ENCODE assay signal across 1 cellular context in the genomic region with DNA sequence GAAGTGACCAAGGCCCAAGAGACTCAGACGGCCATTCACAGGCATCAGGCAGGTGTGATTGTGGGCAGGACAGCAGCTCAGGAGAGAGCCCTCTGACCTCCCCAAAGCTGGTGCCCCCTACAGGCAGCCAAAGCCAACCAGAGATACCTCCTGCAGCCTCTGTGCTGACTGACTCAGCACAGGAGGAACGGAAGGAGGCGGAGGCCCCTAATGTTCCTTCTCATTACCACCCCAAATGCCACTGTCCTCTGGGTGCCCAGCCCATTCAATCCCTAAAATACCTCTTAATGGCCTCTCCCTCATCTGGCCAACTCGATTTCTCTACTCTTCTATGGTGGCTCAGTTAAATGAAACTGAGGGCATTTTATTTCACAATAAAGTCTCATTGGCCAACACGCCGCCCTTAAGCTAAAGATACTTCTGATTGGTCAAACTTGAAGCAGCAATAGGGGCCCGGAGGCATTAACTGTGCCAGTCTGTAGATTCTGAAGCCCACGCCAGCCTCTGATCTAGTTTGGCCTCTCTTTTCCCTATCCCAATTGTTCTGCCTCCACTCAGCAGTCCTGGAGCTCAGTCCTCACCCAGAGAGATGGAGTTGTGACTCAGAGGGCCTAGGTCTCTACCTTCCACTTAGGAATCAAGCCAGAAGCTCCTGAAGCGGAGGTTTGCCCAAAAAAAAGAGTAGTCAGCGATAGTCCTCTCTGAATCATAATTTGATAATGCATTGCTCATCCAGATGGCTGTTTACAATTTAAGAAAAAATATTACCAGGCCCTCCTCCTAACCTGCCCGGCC.
TF ChIP-seq lines count a peak whose summit lies in the region.

No MANE protein-coding gene starts in this region.

TF ChIP-seq in HepG2, 621 proteins besides CTCF, POLR2A, EP300 and RAD21 (continued from another document and continues in another):
- TF ChIP-seq, protein P1, sequence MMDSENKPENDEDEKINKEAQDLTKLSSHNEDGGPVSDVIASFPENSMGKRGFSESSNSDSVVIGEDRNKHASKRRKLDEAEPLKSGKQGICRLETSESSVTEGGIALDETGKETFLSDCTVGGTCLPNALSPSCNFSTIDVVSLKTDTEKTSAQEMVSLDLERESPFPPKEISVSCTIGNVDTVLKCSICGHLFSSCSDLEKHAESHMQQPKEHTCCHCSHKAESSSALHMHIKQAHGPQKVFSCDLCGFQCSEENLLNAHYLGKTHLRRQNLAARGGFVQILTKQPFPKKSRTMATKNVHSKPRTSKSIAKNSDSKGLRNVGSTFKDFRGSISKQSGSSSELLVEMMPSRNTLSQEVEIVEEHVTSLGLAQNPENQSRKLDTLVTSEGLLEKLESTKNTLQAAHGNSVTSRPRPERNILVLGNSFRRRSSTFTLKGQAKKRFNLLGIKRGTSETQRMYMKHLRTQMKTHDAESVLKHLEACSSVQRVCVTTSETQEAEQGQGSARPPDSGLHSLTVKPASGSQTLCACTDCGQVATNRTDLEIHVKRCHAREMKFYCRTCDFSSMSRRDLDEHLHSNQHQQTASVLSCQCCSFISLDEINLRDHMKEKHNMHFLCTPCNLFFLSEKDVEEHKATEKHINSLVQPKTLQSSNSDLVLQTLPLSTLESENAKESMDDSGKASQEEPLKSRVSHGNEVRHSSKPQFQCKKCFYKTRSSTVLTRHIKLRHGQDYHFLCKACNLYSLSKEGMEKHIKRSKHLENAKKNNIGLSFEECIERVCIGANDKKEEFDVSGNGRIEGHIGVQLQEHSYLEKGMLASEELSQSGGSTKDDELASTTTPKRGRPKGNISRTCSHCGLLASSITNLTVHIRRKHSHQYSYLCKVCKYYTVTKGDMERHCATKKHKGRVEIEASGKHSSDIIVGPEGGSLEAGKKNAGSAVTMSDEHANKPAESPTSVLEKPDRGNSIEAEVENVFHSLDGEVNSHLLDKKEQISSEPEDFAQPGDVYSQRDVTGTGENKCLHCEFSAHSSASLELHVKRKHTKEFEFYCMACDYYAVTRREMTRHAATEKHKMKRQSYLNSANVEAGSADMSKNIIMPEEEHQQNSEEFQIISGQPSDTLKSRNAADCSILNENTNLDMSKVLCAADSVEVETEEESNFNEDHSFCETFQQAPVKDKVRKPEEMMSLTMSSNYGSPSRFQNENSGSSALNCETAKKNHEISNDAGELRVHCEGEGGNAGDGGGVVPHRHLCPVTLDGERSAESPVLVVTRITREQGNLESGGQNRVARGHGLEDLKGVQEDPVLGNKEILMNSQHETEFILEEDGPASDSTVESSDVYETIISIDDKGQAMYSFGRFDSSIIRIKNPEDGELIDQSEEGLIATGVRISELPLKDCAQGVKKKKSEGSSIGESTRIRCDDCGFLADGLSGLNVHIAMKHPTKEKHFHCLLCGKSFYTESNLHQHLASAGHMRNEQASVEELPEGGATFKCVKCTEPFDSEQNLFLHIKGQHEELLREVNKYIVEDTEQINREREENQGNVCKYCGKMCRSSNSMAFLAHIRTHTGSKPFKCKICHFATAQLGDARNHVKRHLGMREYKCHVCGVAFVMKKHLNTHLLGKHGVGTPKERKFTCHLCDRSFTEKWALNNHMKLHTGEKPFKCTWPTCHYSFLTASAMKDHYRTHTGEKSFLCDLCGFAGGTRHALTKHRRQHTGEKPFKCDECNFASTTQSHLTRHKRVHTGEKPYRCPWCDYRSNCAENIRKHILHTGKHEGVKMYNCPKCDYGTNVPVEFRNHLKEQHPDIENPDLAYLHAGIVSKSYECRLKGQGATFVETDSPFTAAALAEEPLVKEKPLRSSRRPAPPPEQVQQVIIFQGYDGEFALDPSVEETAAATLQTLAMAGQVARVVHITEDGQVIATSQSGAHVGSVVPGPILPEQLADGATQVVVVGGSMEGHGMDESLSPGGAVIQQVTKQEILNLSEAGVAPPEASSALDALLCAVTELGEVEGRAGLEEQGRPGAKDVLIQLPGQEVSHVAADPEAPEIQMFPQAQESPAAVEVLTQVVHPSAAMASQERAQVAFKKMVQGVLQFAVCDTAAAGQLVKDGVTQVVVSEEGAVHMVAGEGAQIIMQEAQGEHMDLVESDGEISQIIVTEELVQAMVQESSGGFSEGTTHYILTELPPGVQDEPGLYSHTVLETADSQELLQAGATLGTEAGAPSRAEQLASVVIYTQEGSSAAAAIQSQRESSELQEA (CRISPR knock-in tag; IDR thresholded peaks at IDR 0.05; ENCODE audit: not compliant biosample characterization): no peak
- no peak for TF ChIP-seq MBNL3 (CRISPR knock-in tag; conservative IDR thresholded peaks at IDR 0.05)
- TF ChIP-seq, protein P2, sequence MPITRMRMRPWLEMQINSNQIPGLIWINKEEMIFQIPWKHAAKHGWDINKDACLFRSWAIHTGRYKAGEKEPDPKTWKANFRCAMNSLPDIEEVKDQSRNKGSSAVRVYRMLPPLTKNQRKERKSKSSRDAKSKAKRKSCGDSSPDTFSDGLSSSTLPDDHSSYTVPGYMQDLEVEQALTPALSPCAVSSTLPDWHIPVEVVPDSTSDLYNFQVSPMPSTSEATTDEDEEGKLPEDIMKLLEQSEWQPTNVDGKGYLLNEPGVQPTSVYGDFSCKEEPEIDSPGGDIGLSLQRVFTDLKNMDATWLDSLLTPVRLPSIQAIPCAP (CRISPR knock-in tag; IDR thresholded peaks at IDR 0.05; ENCODE audit: low read depth): no peak
- TF ChIP-seq ZNF607 (CRISPR knock-in tag; IDR thresholded peaks at IDR 0.05; ENCODE audit: borderline replicate concordance): no peak
- no peak for TF ChIP-seq SMAD1 (CRISPR knock-in tag; IDR thresholded peaks at IDR 0.05; ENCODE audit: borderline replicate concordance, low read depth)
- no peak for TF ChIP-seq ZSCAN20 (CRISPR knock-in tag; IDR thresholded peaks at IDR 0.05; ENCODE audit: borderline replicate concordance)
- TF ChIP-seq YEATS2 (CRISPR knock-in tag; IDR thresholded peaks at IDR 0.05; ENCODE audit: borderline replicate concordance): no peak
- TF ChIP-seq IRX3 (CRISPR knock-in tag; IDR thresholded peaks at IDR 0.05; ENCODE audit: borderline replicate concordance, low read depth): no peak
- TF ChIP-seq SOX5 (CRISPR knock-in tag; IDR thresholded peaks at IDR 0.05; ENCODE audit: borderline replicate concordance): peak; percentile 24; the same call in 1 of the 2 replicates
- TF ChIP-seq POLR2AphosphoS5 (IDR thresholded peaks at IDR 0.05; ENCODE audit: low read depth, low read length): peak; percentile 32; the same call in 1 of the 2 replicates
- no peak for TF ChIP-seq ZNF326 (CRISPR knock-in tag; IDR thresholded peaks at IDR 0.05; ENCODE audit: borderline replicate concordance)
- no peak for TF ChIP-seq HOXD1 (CRISPR knock-in tag; IDR thresholded peaks at IDR 0.05)
- TF ChIP-seq HOMEZ (CRISPR knock-in tag; IDR thresholded peaks at IDR 0.05; ENCODE audit: low read depth): 0 out of 2 replicates have a peak, but pooled peaks have one; percentile 13
- no peak for TF ChIP-seq ZNF12 (CRISPR knock-in tag; IDR thresholded peaks at IDR 0.05)
- no peak for TF ChIP-seq KDM3A (CRISPR knock-in tag; IDR thresholded peaks at IDR 0.05; ENCODE audit: low read depth)
- no peak for TF ChIP-seq TBL1XR1 (IDR thresholded peaks at IDR 0.05; ENCODE audit: borderline replicate concordance, low read length, partially characterized antibody)
- TF ChIP-seq MAZ (IDR thresholded peaks at IDR 0.05; ENCODE audit: borderline replicate concordance, low read depth, low read length): no peak
- no peak for TF ChIP-seq MAZ (CRISPR knock-in tag; IDR thresholded peaks at IDR 0.05; ENCODE audit: low read depth)
- no peak for TF ChIP-seq SMYD3 (CRISPR knock-in tag; IDR thresholded peaks at IDR 0.05)
- no peak for TF ChIP-seq FOXO1 (CRISPR knock-in tag; IDR thresholded peaks at IDR 0.05)
- TF ChIP-seq PCBP1 (IDR thresholded peaks at IDR 0.05; ENCODE audit: borderline replicate concordance, low read depth, low read length): no peak
- TF ChIP-seq ZNF441 (CRISPR knock-in tag; IDR thresholded peaks at IDR 0.05; ENCODE audit: borderline replicate concordance): no peak
- TF ChIP-seq GTF2F1 (IDR thresholded peaks at IDR 0.05; ENCODE audit: low read length): no peak
- TF ChIP-seq, protein P3, sequence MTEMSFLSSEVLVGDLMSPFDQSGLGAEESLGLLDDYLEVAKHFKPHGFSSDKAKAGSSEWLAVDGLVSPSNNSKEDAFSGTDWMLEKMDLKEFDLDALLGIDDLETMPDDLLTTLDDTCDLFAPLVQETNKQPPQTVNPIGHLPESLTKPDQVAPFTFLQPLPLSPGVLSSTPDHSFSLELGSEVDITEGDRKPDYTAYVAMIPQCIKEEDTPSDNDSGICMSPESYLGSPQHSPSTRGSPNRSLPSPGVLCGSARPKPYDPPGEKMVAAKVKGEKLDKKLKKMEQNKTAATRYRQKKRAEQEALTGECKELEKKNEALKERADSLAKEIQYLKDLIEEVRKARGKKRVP (CRISPR knock-in tag; IDR thresholded peaks at IDR 0.05): no peak
- TF ChIP-seq MAF1 (CRISPR knock-in tag; IDR thresholded peaks at IDR 0.05; ENCODE audit: borderline replicate concordance): no peak
- TF ChIP-seq PHF20 (CRISPR knock-in tag; IDR thresholded peaks at IDR 0.05): 0 out of 2 replicates have a peak, but pooled peaks have one; percentile 34
- TF ChIP-seq YEATS4 (CRISPR knock-in tag; IDR thresholded peaks at IDR 0.05; ENCODE audit: borderline replicate concordance): no peak
- TF ChIP-seq MAFK (conservative IDR thresholded peaks at IDR 0.05 in 1 of 2, IDR thresholded peaks at IDR 0.05 in 1 of 2; ENCODE audit: low read length in 2 of 2): no peak
- no peak for TF ChIP-seq PHF8 (CRISPR knock-in tag; IDR thresholded peaks at IDR 0.05)
- TF ChIP-seq ZNF557 (CRISPR knock-in tag; IDR thresholded peaks at IDR 0.05): no peak
- TF ChIP-seq KDM5A (IDR thresholded peaks at IDR 0.05; ENCODE audit: borderline replicate concordance, low read length): peak; percentile 5; the same call in 1 of the 2 replicates
- no peak for TF ChIP-seq PREB (CRISPR knock-in tag; IDR thresholded peaks at IDR 0.05)
- no peak for TF ChIP-seq ZNF318 (CRISPR knock-in tag; IDR thresholded peaks at IDR 0.05)
